8 cellular contexts compared by ENCODE assay signal in genomic region chr20:4726710-4727391, GRCh38. TPM values are rescaled to one million over a fixed set of nuclear protein-coding genes. Genes with fewer than 3 reads are reported as not detected.
DNase-seq lines count a peak whose midpoint lies in the region; ATAC-seq, FAIRE-seq and TF ChIP-seq lines count a peak whose summit lies in the region.

No MANE protein-coding gene starts in this region.

- peaks cover 8% of the 10 kb centered on the region for H3K4me1 ChIP-seq in endothelial cell of umbilical vein (ENCODE audit: control insufficient read depth, extremely low read depth, insufficient read depth, low read length)

- BruUV-seq in endothelial cell of umbilical vein (replicated peaks; lab: Mats Ljungman, UMichigan), result no TSS peak

- dilution Hi-C loops in endothelial cell of umbilical vein (cut with MboI; ENCODE audit: extremely low pct_ligation_motif_present, low sequenced_read_pairs), result no loop called here

- H3K27ac Mint-ChIP-seq in T-helper 1 cell treated with Interleukin-12 subunit alpha and Interleukin-12 subunit beta and Interleukin-4 antibody, amounts not matched to agents 30 μg/mL and 1 μg/mL, for 36 hours, result peak overlapping the region; percentile 61

- TF ChIP-seq POLR2A in endothelial cell of umbilical vein (IDR thresholded peaks at IDR 0.05; ENCODE audit: low read depth, low read length), result no peak

- no peak overlapping the region for H3K9ac ChIP-seq in endothelial cell of umbilical vein (replicated peaks; ENCODE audit: extremely low read depth, insufficient read depth, low read length)

- DNase-seq in AG09309 (ENCODE audit: low read depth) (peak; percentile 66), endothelial cell of umbilical vein (ENCODE audit: low read depth, low spot score) (peak; percentile 51), NCI-H2171 treated with DMSO at 0.1 percent for 48 hours (lab: John Stamatoyannopoulos, UW) (no peak), NCI-H226 (no peak), NCI-H446 treated with DMSO at 0.1 percent for 48 hours (lab: John Stamatoyannopoulos, UW) (no peak)
- DNase-seq in stimulated activated CD4-positive, alpha-beta T cell treated with anti-CD3 and anti-CD28 coated beads, Interleukin-12 subunit alpha, Interleukin-12 subunit beta, amount 100 ng/mL, for 48 hours (ENCODE audit: low read depth in 2 of 3, low spot score in 1 of 3), result peak in 2 of 3 donors; percentile 28 to 32

- CTCF ChIA-PET in endothelial cell of umbilical vein (lab: Charles Lee), result interaction anchor here (0.9 to 12.7 kb wide), 6 partner anchors 14 to 374 kb away, joined by 3 to 272 read pairs (median 4); no protein-coding TSS in a partner anchor

- no peaks in the 10 kb centered on the region for H3K36me3 Mint-ChIP-seq in T-helper 1 cell treated with Interleukin-12 subunit alpha and Interleukin-12 subunit beta and Interleukin-4 antibody, amounts not matched to agents 30 μg/mL and 1 μg/mL, for 36 hours (ENCODE audit: low read depth)

- peak; percentile 54 for ATAC-seq in GM21717 (IDR thresholded peaks at IDR 0.05; ENCODE audit: unreplicated experiment)

- no peaks in the 10 kb centered on the region for H3K27me3 Mint-ChIP-seq in T-helper 1 cell treated with Interleukin-12 subunit alpha and Interleukin-12 subunit beta and Interleukin-4 antibody, amounts not matched to agents 30 μg/mL and 1 μg/mL, for 36 hours (ENCODE audit: low read depth)

- H3K4me3 Mint-ChIP-seq in T-helper 1 cell treated with Interleukin-12 subunit alpha and Interleukin-12 subunit beta and Interleukin-4 antibody, amounts not matched to agents 30 μg/mL and 1 μg/mL, for 36 hours, result no peak overlapping the region

- H3K4me1 Mint-ChIP-seq in T-helper 1 cell treated with Interleukin-12 subunit alpha and Interleukin-12 subunit beta and Interleukin-4 antibody, amounts not matched to agents 30 μg/mL and 1 μg/mL, for 36 hours (ENCODE audit: low read depth), result peaks cover 8% of the 10 kb centered on the region

- no peaks in the 10 kb centered on the region for H3K79me2 ChIP-seq in endothelial cell of umbilical vein (ENCODE audit: control insufficient read depth, insufficient read depth, low read length)

- no peak overlapping the region; the same call in 1 of the 2 replicates for H3K4me3 ChIP-seq in AG09309 (ENCODE audit: control insufficient read depth, low read depth, low read length)
- H3K4me3 ChIP-seq in endothelial cell of umbilical vein (replicated peaks in 1 of 3; ENCODE audit: insufficient read depth in 1 of 3, low read depth in 1 of 3, low read length in 3 of 3), result no peak overlapping the region

- POLR2A ChIA-PET in endothelial cell of umbilical vein (lab: Charles Lee), result no interaction called here

- intact Hi-C loops in endothelial cell of umbilical vein (cut with micrococcal nuclease), result no loop called here

- H3K9me1 ChIP-seq in endothelial cell of umbilical vein (replicated peaks; ENCODE audit: control insufficient read depth, extremely low read depth, insufficient read depth, low read length), result no peaks in the 10 kb centered on the region

- peak overlapping the region; percentile 57 for H3K4me2 ChIP-seq in endothelial cell of umbilical vein (ENCODE audit: insufficient read depth, low read length)

- H3K9me3 ChIP-seq in endothelial cell of umbilical vein (replicated peaks; ENCODE audit: control insufficient read depth, insufficient read depth, low read length), result no peaks in the 10 kb centered on the region

- no peaks in the 10 kb centered on the region for H3K36me3 ChIP-seq in endothelial cell of umbilical vein (ENCODE audit: control insufficient read depth in 2 of 2, extremely low read depth in 1 of 2, insufficient read depth in 2 of 2, low read length in 2 of 2)

- no peaks in the 10 kb centered on the region for H3K9me3 Mint-ChIP-seq in T-helper 1 cell treated with Interleukin-12 subunit alpha and Interleukin-12 subunit beta and Interleukin-4 antibody, amounts not matched to agents 30 μg/mL and 1 μg/mL, for 36 hours

- H3K27me3 ChIP-seq in endothelial cell of umbilical vein (ENCODE audit: control insufficient read depth in 2 of 2, insufficient read depth in 2 of 2, low read length in 2 of 2), result peaks cover under 1 to 10% of the 10 kb centered on the region in 2 experiments

- no peak for TF ChIP-seq CTCF in AG09309 (IDR thresholded peaks at IDR 0.05; ENCODE audit: control insufficient read depth, insufficient read depth, low read depth, low read length, missing control alignments)
- no peak for TF ChIP-seq CTCF in endothelial cell of umbilical vein (IDR thresholded peaks at IDR 0.05; ENCODE audit: extremely low read depth in 1 of 2, insufficient read depth in 1 of 2, low read depth in 1 of 2, low read length in 2 of 2)

- H4K20me1 ChIP-seq in endothelial cell of umbilical vein (replicated peaks; ENCODE audit: control insufficient read depth, extremely low read depth, insufficient read depth, low read length), result no peaks in the 10 kb centered on the region

- peak overlapping the region; percentile 71 for H2AFZ ChIP-seq in endothelial cell of umbilical vein (ENCODE audit: low read depth, low read length)

- FAIRE-seq in endothelial cell of umbilical vein (lab: Jason Lieb, UNC), result peak; percentile 89

- no peak overlapping the region for H3K27ac ChIP-seq in endothelial cell of umbilical vein (ENCODE audit: insufficient read depth, low read depth, low read length)

TF ChIP-seq in endothelial cell of umbilical vein, 7 proteins besides CTCF, POLR2A, EP300 and RAD21:
- peak; percentile 68 for TF ChIP-seq MAX (IDR thresholded peaks at IDR 0.05; ENCODE audit: insufficient read depth, insufficient read length)
- TF ChIP-seq EZH2 (IDR thresholded peaks at IDR 0.05; ENCODE audit: borderline replicate concordance, low read depth, low read length, severe bottlenecking), result no peak
TF ChIP-seq in endothelial cell of umbilical vein: peak in this region for 1.

RNA-seq across cellular contexts. Expression of gene PRND, which starts 5.1 kb away (rescaled TPM):
- 0.18 and 0.28 TPM in 2 replicates for total RNA-seq in endothelial cell of umbilical vein
- not detected in 2 replicates for polyA plus RNA-seq in endothelial cell of umbilical vein
- polyA plus RNA-seq in endothelial cell of umbilical vein (2011; cell fraction: cytosol; rRNA removed), result 0.01 TPM in 1 of 2 replicates, not detected in the other
- polyA plus RNA-seq in endothelial cell of umbilical vein (2011; cell fraction: nucleus; rRNA removed), result not detected in 2 replicates
- not detected in 2 replicates for polyA plus RNA-seq in endothelial cell of umbilical vein (2012)
- 0.07 TPM in 1 of 2 replicates, not detected in the other for polyA minus RNA-seq in endothelial cell of umbilical vein
- not detected for polyA minus RNA-seq in endothelial cell of umbilical vein (2011; cell fraction: cytosol; rRNA and poly(A)+ RNA removed)
- polyA minus RNA-seq in endothelial cell of umbilical vein (2011; cell fraction: nucleus; rRNA and poly(A)+ RNA removed), result not detected in 2 replicates

RNA-seq across cellular contexts. Expression of gene PRNP, which starts 40.6 kb away (rescaled TPM):
- 74.4 and 83.0 TPM in 2 replicates for total RNA-seq in endothelial cell of umbilical vein
- 93.4 and 96.4 TPM in 2 replicates for polyA plus RNA-seq in endothelial cell of umbilical vein
- polyA plus RNA-seq in endothelial cell of umbilical vein (2011; cell fraction: cytosol; rRNA removed), result 93.5 and 94.5 TPM in 2 replicates
- 42.0 and 49.8 TPM in 2 replicates for polyA plus RNA-seq in endothelial cell of umbilical vein (2011; cell fraction: nucleus; rRNA removed)
- polyA plus RNA-seq in endothelial cell of umbilical vein (2012), result 108 and 122 TPM in 2 replicates
- 170 and 175 TPM in 2 replicates for polyA minus RNA-seq in endothelial cell of umbilical vein
- polyA minus RNA-seq in endothelial cell of umbilical vein (2011; cell fraction: cytosol; rRNA and poly(A)+ RNA removed), result 49.5 TPM
- polyA minus RNA-seq in endothelial cell of umbilical vein (2011; cell fraction: nucleus; rRNA and poly(A)+ RNA removed), result 21.2 and 32.1 TPM in 2 replicates

Comparison
In these comparisons a context has a peak if more than half of its experiments do, and no peak if none do; other contexts are left out.
1. DNase-seq: peak in AG09309 (single experiment), endothelial cell of umbilical vein (single experiment) and stimulated activated CD4-positive, alpha-beta T cell treated with anti-CD3 and anti-CD28 coated beads, Interleukin-12 subunit alpha, Interleukin-12 subunit beta, amount 100 ng/mL, for 48 hours (2 of 3); none in NCI-H2171 treated with DMSO at 0.1 percent for 48 hours (single experiment), NCI-H226 (single experiment) and NCI-H446 treated with DMSO at 0.1 percent for 48 hours (single experiment).